1 cellular context compared by ENCODE assay signal in the genomic region with DNA sequence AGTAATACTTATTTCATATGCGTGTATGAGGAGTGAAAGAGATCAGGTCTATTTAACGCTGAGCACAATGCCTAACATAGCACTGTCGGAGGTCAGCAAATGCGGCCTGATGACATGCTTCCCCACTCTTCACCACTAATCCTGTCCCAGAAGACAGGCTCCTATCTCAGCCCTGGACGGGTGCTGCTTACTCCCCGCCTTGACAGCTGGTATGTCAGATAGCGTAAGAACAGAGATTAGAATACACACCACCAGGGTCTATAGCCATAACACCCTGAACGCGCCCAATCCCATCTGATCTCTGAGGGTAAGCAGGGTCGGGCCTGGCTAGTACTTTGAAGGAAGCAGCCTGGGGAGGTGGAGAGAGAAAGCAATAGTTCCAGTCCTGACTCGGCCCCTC.
TF ChIP-seq lines count a peak whose summit lies in the region.

No MANE protein-coding gene starts in this region.

TF ChIP-seq in K562, 482 proteins besides CTCF, POLR2A, EP300 and RAD21 (continues in another document):
- TF ChIP-seq, protein P1, sequence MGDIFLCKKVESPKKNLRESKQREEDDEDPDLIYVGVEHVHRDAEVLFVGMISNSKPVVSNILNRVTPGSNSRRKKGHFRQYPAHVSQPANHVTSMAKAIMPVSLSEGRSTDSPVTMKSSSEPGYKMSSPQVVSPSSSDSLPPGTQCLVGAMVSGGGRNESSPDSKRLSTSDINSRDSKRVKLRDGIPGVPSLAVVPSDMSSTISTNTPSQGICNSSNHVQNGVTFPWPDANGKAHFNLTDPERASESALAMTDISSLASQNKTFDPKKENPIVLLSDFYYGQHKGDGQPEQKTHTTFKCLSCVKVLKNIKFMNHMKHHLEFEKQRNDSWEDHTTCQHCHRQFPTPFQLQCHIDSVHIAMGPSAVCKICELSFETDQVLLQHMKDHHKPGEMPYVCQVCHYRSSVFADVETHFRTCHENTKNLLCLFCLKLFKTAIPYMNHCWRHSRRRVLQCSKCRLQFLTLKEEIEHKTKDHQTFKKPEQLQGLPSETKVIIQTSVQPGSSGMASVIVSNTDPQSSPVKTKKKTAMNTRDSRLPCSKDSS (IDR thresholded peaks at IDR 0.05; ENCODE audit: low read depth, partially characterized antibody) = no peak
- TF ChIP-seq SMARCC2 (IDR thresholded peaks at IDR 0.05; ENCODE audit: low read depth) (peak; percentile 91), PBX2 (CRISPR knock-in tag; IDR thresholded peaks at IDR 0.05; ENCODE audit: low read depth) (no peak), PBX2 (tag; conservative IDR thresholded peaks at IDR 0.05; ENCODE audit: low read depth) (peak; percentile 54; the same call in 1 of the 2 replicates), PCBP2 (IDR thresholded peaks at IDR 0.05; ENCODE audit: low read depth, low read length, poor library complexity, severe bottlenecking) (no peak), CEBPZ (IDR thresholded peaks at IDR 0.05; ENCODE audit: borderline replicate concordance, low read depth, low read length) (no peak), FUS (optimal IDR thresholded peaks at IDR 0.05; ENCODE audit: low read depth, low read length) (no peak), FOXJ3 (CRISPR knock-in tag; IDR thresholded peaks at IDR 0.05) (no peak), PRMT5 (CRISPR knock-in tag; IDR thresholded peaks at IDR 0.05) (no peak), ZZZ3 (IDR thresholded peaks at IDR 0.05) (no peak), THAP7 (CRISPR knock-in tag; IDR thresholded peaks at IDR 0.05) (no peak), ZNF324 (CRISPR knock-in tag; IDR thresholded peaks at IDR 0.05) (no peak), ZNF24 (IDR thresholded peaks at IDR 0.05) (no peak), SAFB2 (IDR thresholded peaks at IDR 0.05; ENCODE audit: borderline replicate concordance, low read depth, low read length, severe bottlenecking) (no peak), TCFL5 (CRISPR knock-in tag; conservative IDR thresholded peaks at IDR 0.05) (no peak), ZHX1 (conservative IDR thresholded peaks at IDR 0.05; ENCODE audit: low read length) (no peak), KLF10 (CRISPR knock-in tag; IDR thresholded peaks at IDR 0.05) (no peak), HDAC3 (IDR thresholded peaks at IDR 0.05; ENCODE audit: borderline replicate concordance, partially characterized antibody) (peak; percentile 98), RBM15 (IDR thresholded peaks at IDR 0.05; ENCODE audit: insufficient read depth, low read length) (no peak), ARHGAP35 (IDR thresholded peaks at IDR 0.05; ENCODE audit: partially characterized antibody) (no peak), RNF2 (IDR thresholded peaks at IDR 0.05) (peak; percentile 86), HMGXB4 (CRISPR knock-in tag; IDR thresholded peaks at IDR 0.05) (no peak), ZNF134 (CRISPR knock-in tag; conservative IDR thresholded peaks at IDR 0.05) (no peak), TAF15 (IDR thresholded peaks at IDR 0.05; ENCODE audit: low read depth, low read length) (no peak), OTX1 (CRISPR knock-in tag; IDR thresholded peaks at IDR 0.05) (no peak), ATF1 (CRISPR knock-in tag; IDR thresholded peaks at IDR 0.05) (no peak), ATF1 (tag; IDR thresholded peaks at IDR 0.05) (peak; percentile 62), ILF3 (IDR thresholded peaks at IDR 0.05; ENCODE audit: borderline replicate concordance) (no peak), RAD51 (IDR thresholded peaks at IDR 0.05; ENCODE audit: borderline replicate concordance, low read depth) (peak; percentile 6; the same call in 1 of the 2 replicates), NR1H2 (CRISPR knock-in tag; IDR thresholded peaks at IDR 0.05) (no peak), JUND (IDR thresholded peaks at IDR 0.05; ENCODE audit: borderline replicate concordance, low read depth, low read length) (peak; percentile 74), JUND (tag; IDR thresholded peaks at IDR 0.05; ENCODE audit: borderline replicate concordance, low read depth, low read length) (peak; percentile 53; the same call in 1 of the 3 replicates), NR3C1 (CRISPR knock-in tag; IDR thresholded peaks at IDR 0.05) (no peak), ZBTB11 (CRISPR knock-in tag; IDR thresholded peaks at IDR 0.05) (peak in 1 of 3 experiments; percentile 59; a peak in 2 of 6 replicates)
- TF ChIP-seq, protein P2, sequence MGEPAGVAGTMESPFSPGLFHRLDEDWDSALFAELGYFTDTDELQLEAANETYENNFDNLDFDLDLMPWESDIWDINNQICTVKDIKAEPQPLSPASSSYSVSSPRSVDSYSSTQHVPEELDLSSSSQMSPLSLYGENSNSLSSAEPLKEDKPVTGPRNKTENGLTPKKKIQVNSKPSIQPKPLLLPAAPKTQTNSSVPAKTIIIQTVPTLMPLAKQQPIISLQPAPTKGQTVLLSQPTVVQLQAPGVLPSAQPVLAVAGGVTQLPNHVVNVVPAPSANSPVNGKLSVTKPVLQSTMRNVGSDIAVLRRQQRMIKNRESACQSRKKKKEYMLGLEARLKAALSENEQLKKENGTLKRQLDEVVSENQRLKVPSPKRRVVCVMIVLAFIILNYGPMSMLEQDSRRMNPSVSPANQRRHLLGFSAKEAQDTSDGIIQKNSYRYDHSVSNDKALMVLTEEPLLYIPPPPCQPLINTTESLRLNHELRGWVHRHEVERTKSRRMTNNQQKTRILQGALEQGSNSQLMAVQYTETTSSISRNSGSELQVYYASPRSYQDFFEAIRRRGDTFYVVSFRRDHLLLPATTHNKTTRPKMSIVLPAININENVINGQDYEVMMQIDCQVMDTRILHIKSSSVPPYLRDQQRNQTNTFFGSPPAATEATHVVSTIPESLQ (CRISPR knock-in tag; IDR thresholded peaks at IDR 0.05) = no peak
- TF ChIP-seq, protein P3, sequence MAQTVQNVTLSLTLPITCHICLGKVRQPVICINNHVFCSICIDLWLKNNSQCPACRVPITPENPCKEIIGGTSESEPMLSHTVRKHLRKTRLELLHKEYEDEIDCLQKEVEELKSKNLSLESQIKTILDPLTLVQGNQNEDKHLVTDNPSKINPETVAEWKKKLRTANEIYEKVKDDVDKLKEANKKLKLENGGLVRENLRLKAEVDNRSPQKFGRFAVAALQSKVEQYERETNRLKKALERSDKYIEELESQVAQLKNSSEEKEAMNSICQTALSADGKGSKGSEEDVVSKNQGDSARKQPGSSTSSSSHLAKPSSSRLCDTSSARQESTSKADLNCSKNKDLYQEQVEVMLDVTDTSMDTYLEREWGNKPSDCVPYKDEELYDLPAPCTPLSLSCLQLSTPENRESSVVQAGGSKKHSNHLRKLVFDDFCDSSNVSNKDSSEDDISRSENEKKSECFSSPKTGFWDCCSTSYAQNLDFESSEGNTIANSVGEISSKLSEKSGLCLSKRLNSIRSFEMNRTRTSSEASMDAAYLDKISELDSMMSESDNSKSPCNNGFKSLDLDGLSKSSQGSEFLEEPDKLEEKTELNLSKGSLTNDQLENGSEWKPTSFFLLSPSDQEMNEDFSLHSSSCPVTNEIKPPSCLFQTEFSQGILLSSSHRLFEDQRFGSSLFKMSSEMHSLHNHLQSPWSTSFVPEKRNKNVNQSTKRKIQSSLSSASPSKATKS (CRISPR knock-in tag; IDR thresholded peaks at IDR 0.05) = no peak
